Comparison of ENCODE assay signal across 8 cellular contexts in genomic region chr1:223748773-223749733, GRCh38. TPM values are rescaled to one million over a fixed set of nuclear protein-coding genes. Genes with fewer than 3 reads are reported as not detected.
DNase-seq lines count a peak whose midpoint lies in the region; ATAC-seq, FAIRE-seq and TF ChIP-seq lines count a peak whose summit lies in the region.

No MANE protein-coding gene starts in this region.

- peak overlapping the region in 1 of 3 experiments; percentile 15 for H3K4me3 ChIP-seq in endothelial cell of umbilical vein (replicated peaks in 1 of 3; ENCODE audit: insufficient read depth in 1 of 3, low read depth in 1 of 3, low read length in 3 of 3)

- peak; percentile 83 for TF ChIP-seq CTCF in D721Med (IDR thresholded peaks at IDR 0.05; ENCODE audit: insufficient read depth, missing control alignments)
- TF ChIP-seq CTCF in endothelial cell of umbilical vein (IDR thresholded peaks at IDR 0.05; ENCODE audit: extremely low read depth in 1 of 2, insufficient read depth in 1 of 2, low read depth in 1 of 2, low read length in 2 of 2), result peak; percentile 89 to 93
- TF ChIP-seq CTCF in mesothelial cell of epicardium (IDR thresholded peaks at IDR 0.05; ENCODE audit: unreplicated experiment), result peak; percentile 92

- H3K36me3 ChIP-seq in endothelial cell of umbilical vein (ENCODE audit: control insufficient read depth in 2 of 2, extremely low read depth in 1 of 2, insufficient read depth in 2 of 2, low read length in 2 of 2), result peaks cover 30 to 47% of the 10 kb centered on the region in 2 experiments

- no peaks in the 10 kb centered on the region for H3K27me3 Mint-ChIP-seq in mesothelial cell of epicardium (ENCODE audit: low read depth)

- no peaks in the 10 kb centered on the region for H3K9me3 Mint-ChIP-seq in mesothelial cell of epicardium

- POLR2A ChIA-PET in endothelial cell of umbilical vein (lab: Charles Lee), result interaction anchor here (0.7 kb wide), 2 partner anchors 48 kb away, joined by 3 read pairs; no protein-coding TSS in a partner anchor

- peaks cover 24% of the 10 kb centered on the region for H3K4me1 ChIP-seq in endothelial cell of umbilical vein (ENCODE audit: control insufficient read depth, extremely low read depth, insufficient read depth, low read length)

- H3K9ac ChIP-seq in endothelial cell of umbilical vein (replicated peaks; ENCODE audit: extremely low read depth, insufficient read depth, low read length), result peak overlapping the region; percentile 8

- BruUV-seq in endothelial cell of umbilical vein (replicated peaks; lab: Mats Ljungman, UMichigan), result no TSS peak

- intact Hi-C loops in endothelial cell of umbilical vein (cut with micrococcal nuclease), result loop anchor here (1.0 to 2.0 kb wide), 4 partner anchors 18 to 97 kb away; partner anchors contain the start of gene CAPN2

- peaks cover 31% of the 10 kb centered on the region for H3K36me3 Mint-ChIP-seq in mesothelial cell of epicardium

- peaks cover 4% of the 10 kb centered on the region for H3K4me1 Mint-ChIP-seq in mesothelial cell of epicardium

- peak overlapping the region; percentile 80 for H3K27ac Mint-ChIP-seq in mesothelial cell of epicardium

- peak overlapping the region; percentile 10 for H3K27ac ChIP-seq in endothelial cell of umbilical vein (ENCODE audit: insufficient read depth, low read depth, low read length)

- peak overlapping the region; percentile 78 for H3K4me3 Mint-ChIP-seq in mesothelial cell of epicardium

- TF ChIP-seq POLR2A in endothelial cell of umbilical vein (IDR thresholded peaks at IDR 0.05; ENCODE audit: low read depth, low read length), result no peak

- no peaks in the 10 kb centered on the region for H3K9me3 ChIP-seq in endothelial cell of umbilical vein (replicated peaks; ENCODE audit: control insufficient read depth, insufficient read depth, low read length)

- CTCF ChIA-PET in endothelial cell of umbilical vein (lab: Charles Lee), result interaction anchor here (0.8 to 8.5 kb wide), 19 partner anchors 10 to 193 kb away, joined by 3 to 148 read pairs (median 8); partner anchors contain the start of gene CAPN2

- H3K27me3 ChIP-seq in endothelial cell of umbilical vein (ENCODE audit: control insufficient read depth in 2 of 2, insufficient read depth in 2 of 2, low read length in 2 of 2), result no peaks in the 10 kb centered on the region

- dilution Hi-C loops in endothelial cell of umbilical vein (cut with MboI; ENCODE audit: extremely low pct_ligation_motif_present, low sequenced_read_pairs), result no loop called here

- ATAC-seq in GM21786 (IDR thresholded peaks at IDR 0.05; ENCODE audit: unreplicated experiment), result peak; percentile 73

- no peaks in the 10 kb centered on the region for H3K9me1 ChIP-seq in endothelial cell of umbilical vein (replicated peaks; ENCODE audit: control insufficient read depth, extremely low read depth, insufficient read depth, low read length)

- no peak overlapping the region for H2AFZ ChIP-seq in endothelial cell of umbilical vein (ENCODE audit: low read depth, low read length)

- H3K4me2 ChIP-seq in endothelial cell of umbilical vein (ENCODE audit: insufficient read depth, low read length), result peak overlapping the region; percentile 35

- FAIRE-seq in D721Med (lab: Jason Lieb, UNC), result no peak
- peak; percentile 40 for FAIRE-seq in endothelial cell of umbilical vein (lab: Jason Lieb, UNC)

- H4K20me1 ChIP-seq in endothelial cell of umbilical vein (replicated peaks; ENCODE audit: control insufficient read depth, extremely low read depth, insufficient read depth, low read length), result no peaks in the 10 kb centered on the region

- H3K79me2 ChIP-seq in endothelial cell of umbilical vein (ENCODE audit: control insufficient read depth, insufficient read depth, low read length), result peaks cover 32% of the 10 kb centered on the region

- DNase-seq in D721Med (ENCODE audit: insufficient read length, low spot score) (no peak), NCI-H1694 (lab: John Stamatoyannopoulos, UW) (peak; percentile 15), endothelial cell of umbilical vein (ENCODE audit: low read depth, low spot score) (peak; percentile 62), mesothelial cell of epicardium (ENCODE audit: low spot score in 2 of 2, unreplicated experiment in 2 of 2) (peak; percentile 46 to 78), H4 (ENCODE audit: low spot score) (no peak)
- DNase-seq in activated CD8-positive, alpha-beta memory T cell treated with anti-CD3 and anti-CD28 coated beads, Interleukin-2, amount 50 U/mL, for 24 hours (ENCODE audit: extremely low read depth), result peak; percentile 6
- DNase-seq in stimulated activated CD8-positive, alpha-beta memory T cell treated with anti-CD3 and anti-CD28 coated beads, Interleukin-15, amount 100 ng/mL, for 4 hours (ENCODE audit: low read depth in 2 of 2), result peak; percentile 25 to 34

TF ChIP-seq in endothelial cell of umbilical vein, 7 proteins besides CTCF, POLR2A, EP300 and RAD21:
- TF ChIP-seq MAX (IDR thresholded peaks at IDR 0.05; ENCODE audit: insufficient read depth, insufficient read length) (no peak), POLR2AphosphoS5 (IDR thresholded peaks at IDR 0.05; ENCODE audit: insufficient read depth, low read depth, low read length) (peak; percentile 11)

RNA-seq across cellular contexts. Expression of gene CAPN2, which starts 36.7 kb away (rescaled TPM):
- total RNA-seq in endothelial cell of umbilical vein (316 and 420 TPM in 2 replicates), mesothelial cell of epicardium (136 to 151 TPM (median 146 TPM) in 3 replicates)
- polyA plus RNA-seq in endothelial cell of umbilical vein, result 82.0 and 110 TPM in 2 replicates
- polyA plus RNA-seq in endothelial cell of umbilical vein (2011; cell fraction: cytosol; rRNA removed), result 160 and 168 TPM in 2 replicates
- 332 and 370 TPM in 2 replicates for polyA plus RNA-seq in endothelial cell of umbilical vein (2011; cell fraction: nucleus; rRNA removed)
- 262 and 405 TPM in 2 replicates for polyA plus RNA-seq in endothelial cell of umbilical vein (2012)
- 205 and 211 TPM in 2 replicates for polyA minus RNA-seq in endothelial cell of umbilical vein
- 44.4 TPM for polyA minus RNA-seq in endothelial cell of umbilical vein (2011; cell fraction: cytosol; rRNA and poly(A)+ RNA removed)
- polyA minus RNA-seq in endothelial cell of umbilical vein (2011; cell fraction: nucleus; rRNA and poly(A)+ RNA removed), result 100 and 114 TPM in 2 replicates
- 43.4 and 47.9 TPM in 2 replicates for total RNA-seq in H4 (2014; rRNA removed; shearing (Covaris generic))

Comparison
In these comparisons a context has a peak if more than half of its experiments do, and no peak if none do; other contexts are left out.
1. DNase-seq: peak in NCI-H1694 (single experiment), activated CD8-positive, alpha-beta memory T cell treated with anti-CD3 and anti-CD28 coated beads, Interleukin-2, amount 50 U/mL, for 24 hours (single experiment), endothelial cell of umbilical vein (single experiment), mesothelial cell of epicardium (2 of 2) and stimulated activated CD8-positive, alpha-beta memory T cell treated with anti-CD3 and anti-CD28 coated beads, Interleukin-15, amount 100 ng/mL, for 4 hours (2 of 2); none in D721Med (single experiment) and H4 (single experiment).
2. Peak in every context shown above with its lines, with median percentiles within 50 percentile points of each other: CTCF ChIP-seq.